In genomic region chr5:176447982-176448608, GRCh38 we compare ENCODE assay signal across 8 cellular contexts. TPM values are rescaled to one million over a fixed set of nuclear protein-coding genes. Genes with fewer than 3 reads are reported as not detected.
DNase-seq lines count a peak whose midpoint lies in the region; ATAC-seq, FAIRE-seq and TF ChIP-seq lines count a peak whose summit lies in the region.

Gene FAF2 (plus strand): TSS chr5:176448385. CDS start chr5:176448408, 23 bp downstream.

- H3K4me3 ChIP-seq in right atrium auricular region (peak within 1 kb of the TSS; percentile 88 to 90), psoas muscle (peak within 1 kb of the TSS; percentile 91)

- peak within 1 kb of the TSS; percentile 95 for H3K27ac ChIP-seq in right atrium auricular region
- peak within 1 kb of the TSS; percentile 97 for H3K27ac ChIP-seq in psoas muscle

- H3K27me3 ChIP-seq in right atrium auricular region: no peaks in the 10 kb centered on the region
- H3K27me3 ChIP-seq in psoas muscle (ENCODE audit: insufficient read depth in 3 of 3, low read length in 2 of 3): no peaks in the 10 kb centered on the region

- WGBS in psoas muscle, 3 donors: 0% methylated on average over 48 to 49 of the region's 49 CpGs

- H3K9me3 ChIP-seq in right atrium auricular region: no peaks in the 10 kb centered on the region
- H3K9me3 ChIP-seq in psoas muscle: no peaks in the 10 kb centered on the region

- H3K4me1 ChIP-seq in right atrium auricular region: peaks cover 0 to 32% of the 10 kb centered on the region in 2 donors
- H3K4me1 ChIP-seq in psoas muscle: peaks cover 27% of the 10 kb centered on the region

- FAIRE-seq in urothelium cell line (lab: Jason Lieb, UNC): peak; percentile 69

- intact Hi-C loops in T-helper 2 cell treated with Interferon-gamma antibody and Interleukin-4, amounts not matched to agents 100 ng/mL and 5 ng/mL, for 36 hours (cut with micrococcal nuclease): loop anchor here (1.0 to 5.0 kb wide), 7 partner anchors 11 to 199 kb away; partner anchors contain the start of genes CLTB, KIAA1191, RNF44 and TSPAN17
- intact Hi-C loops in psoas muscle (cut with DNase I): loop anchor here (1.0 to 5.0 kb wide), 4 partner anchors 29 to 89 kb away; partner anchors contain the start of genes CLTB (in 1 of the 2) and RNF44 (in 1 of the 2)

- ATAC-seq in GM18502 (IDR thresholded peaks at IDR 0.05; ENCODE audit: poor library complexity, unreplicated experiment) (peak; percentile 94), HG02970 (IDR thresholded peaks at IDR 0.05; ENCODE audit: low FRiP score, unreplicated experiment) (peak; percentile 91), psoas muscle (peak; percentile 96 to 98 (median 97))

- peak; percentile 90 for DNase-seq in NCI-H187 treated with DMSO at 0.1 percent for 48 hours (lab: John Stamatoyannopoulos, UW)
- DNase-seq in anterior cingulate cortex (lab: John Stamatoyannopoulos, UW): peak; percentile 85 to 99 (median 96)
- peak; percentile 98 for DNase-seq in right atrium auricular region (ENCODE audit: low spot score)
- peak; percentile 95 to 98 for DNase-seq in psoas muscle
- DNase-seq in urothelium cell line (ENCODE audit: low spot score): peak; percentile 99

- H3K36me3 ChIP-seq in right atrium auricular region (no peaks in the 10 kb centered on the region), psoas muscle (ENCODE audit: insufficient read depth in 1 of 2, low read depth in 1 of 2) (peaks cover 0 to 8% of the 10 kb centered on the region in 2 donors)

- TF ChIP-seq CTCF in right atrium auricular region (IDR thresholded peaks at IDR 0.05) (peak; percentile 97 to 99), psoas muscle (IDR thresholded peaks at IDR 0.05) (peak; percentile 94)

RNA-seq across cellular contexts. Expression of gene FAF2, which starts in this region (rescaled TPM):
- 39.2 and 42.5 TPM in 2 replicates for total RNA-seq in T-helper 2 cell treated with Interferon-gamma antibody and Interleukin-4, amounts not matched to agents 100 ng/mL and 5 ng/mL, for 36 hours
- total RNA-seq in right atrium auricular region: 10 to 100 TPM; 14.4 to 19.5 TPM
- total RNA-seq in psoas muscle: 10 to 100 TPM; 11.0 to 22.8 (median 14.4) TPM
- polyA plus RNA-seq in psoas muscle: 10 to 100 TPM in 2 of 3 donors, 1 to 10 TPM in 1; 8.4 to 20.4 (median 14.7) TPM

Comparison
In these comparisons a context has a peak if more than half of its experiments do, and no peak if none do; other contexts are left out.
1. Peak in every context shown above with its lines: DNase-seq, ATAC-seq, H3K4me3 ChIP-seq and H3K27ac ChIP-seq.